ENCODE assay signal across 9 cellular contexts in genomic region chr17:17613708-17614114, GRCh38. TPM values are rescaled to one million over a fixed set of nuclear protein-coding genes. Genes with fewer than 3 reads are reported as not detected.
DNase-seq lines count a peak whose midpoint lies in the region; ATAC-seq, FAIRE-seq and TF ChIP-seq lines count a peak whose summit lies in the region.
"Had no signal": no experiment of that assay in that cellular context is flagged by ENCODE, and none has a peak within 500 bp of the region (broad histone marks: within the 10 kb centered on the region; RNA-seq: fewer than 3 reads in every experiment).

No MANE protein-coding gene starts in this region.

- CTCF ChIA-PET in K562 (lab: Yijun Ruan, JAX; ENCODE audit: low intra/inter-chr PET ratio) = interaction anchor here (1.2 kb wide), 1 partner anchor 257 kb away, joined by 3 read pairs; no protein-coding TSS in a partner anchor

- TF ChIP-seq POLR2A in K562 (conservative IDR thresholded peaks at IDR 0.05) = no peak

- POLR2A ChIA-PET in K562 (lab: Yijun Ruan, JAX) = interaction anchor here (1.3 kb wide), 1 partner anchor 10 kb away, joined by 4 read pairs; no protein-coding TSS in a partner anchor

- no peaks in the 10 kb centered on the region for H4K20me1 ChIP-seq in K562 (replicated peaks; ENCODE audit: control insufficient read depth, insufficient read depth, low read length)

- peak; percentile 58 to 73 (median 67) for TF ChIP-seq CTCF in K562 (IDR thresholded peaks at IDR 0.05 in 2 of 3, conservative IDR thresholded peaks at IDR 0.05 in 1 of 3; ENCODE audit: insufficient read depth in 2 of 3, low read depth in 1 of 3, low read length in 3 of 3)

- no peaks in the 10 kb centered on the region for H3K79me2 ChIP-seq in K562 (ENCODE audit: control insufficient read depth, insufficient read depth, low read length)

- H3K9me1 ChIP-seq in K562 (ENCODE audit: control insufficient read depth, insufficient read depth, low read length) = no peaks in the 10 kb centered on the region

- 4% methylated on average over 3 of the region's 3 CpGs for WGBS in K562 (ENCODE audit: insufficient coverage, low coverage, missing lambda C conversion rate)

- no peak for TF ChIP-seq EP300 in K562 (IDR thresholded peaks at IDR 0.05; ENCODE audit: low read length)

- H3K27ac ChIP-seq in K562 (ENCODE audit: extremely low read depth, low read depth, low read length) = no peak overlapping the region

- no peaks in the 10 kb centered on the region for H3K9me3 ChIP-seq in MG63
- no peaks in the 10 kb centered on the region for H3K9me3 ChIP-seq in K562 (replicated peaks; ENCODE audit: control insufficient read depth, insufficient read depth, low read depth, low read length)

- H3K36me3 ChIP-seq in MG63 (no peaks in the 10 kb centered on the region), K562 (ENCODE audit: control insufficient read depth, insufficient read depth, low read length) (no peaks in the 10 kb centered on the region)

- H3K4me3 ChIP-seq in MG63 = no peak overlapping the region
- no peak overlapping the region for H3K4me3 ChIP-seq in K562

- intact Hi-C loops in Right ventricle myocardium inferior (cut with DNase I) = loop anchor here (1.0 kb wide), 1 partner anchor 258 kb away; no protein-coding TSS in a partner anchor
- intact Hi-C loops in cardiac septum (cut with DNase I) = loop anchor here (2.0 to 5.0 kb wide), 2 partner anchors 116 to 259 kb away; partner anchors contain the start of gene RASD1
- intact Hi-C loops in K562 (cut with micrococcal nuclease) = no loop called here

- no peak for DNase-seq in Right ventricle myocardium inferior (ENCODE audit: missing footprints)
- DNase-seq in cardiac septum (ENCODE audit: low spot score) = no peak
- DNase-seq in MG63 = peak; percentile 27
- peak; percentile 57 for DNase-seq in SKM-1 (lab: John Stamatoyannopoulos, UW; ENCODE audit: unreplicated experiment)
- peak; percentile 46 to 65 (median 46) for DNase-seq in K562 (ENCODE audit: extremely low read depth in 1 of 4, low spot score in 3 of 4)
- DNase-seq in iPS DF 4.7 (ENCODE audit: extremely low read depth, low spot score) = peak; percentile 85
- peak; percentile 24 to 55 (median 32) for DNase-seq in stimulated activated CD4-positive, alpha-beta T cell treated with anti-CD3 and anti-CD28 coated beads, Interleukin-12 subunit alpha, Interleukin-12 subunit beta, amount 100 ng/mL, for 48 hours (ENCODE audit: low read depth in 2 of 3, low spot score in 1 of 3)

- FAIRE-seq in K562 (lab: Jason Lieb, UNC) = peak; percentile 93
- FAIRE-seq: islet of Langerhans had no signal

- no TSS peak for BruUV-seq in K562 (replicated peaks; lab: Mats Ljungman, UMichigan)

- H3K4me1 ChIP-seq in K562 (replicated peaks in 1 of 2; ENCODE audit: control insufficient read depth in 2 of 2, insufficient read depth in 2 of 2, low read length in 2 of 2) = no peaks in the 10 kb centered on the region; a peak in 1 of 5 replicates

- no peak overlapping the region for H3K4me2 ChIP-seq in K562 (ENCODE audit: insufficient read depth, low read length)

- H3K27me3 ChIP-seq in MG63 (no peaks in the 10 kb centered on the region), K562 (ENCODE audit: control insufficient read depth in 2 of 2, insufficient read depth in 2 of 2, low read length in 2 of 2) (peaks cover 0 to 4% of the 10 kb centered on the region in 2 experiments; a peak in 2 of 5 replicates)

- peak; percentile 14 to 62; a peak in 2 of 4 replicates for TF ChIP-seq RAD21 in K562 (CRISPR knock-in tag; conservative IDR thresholded peaks at IDR 0.05 in 1 of 2, IDR thresholded peaks at IDR 0.05 in 1 of 2)

- ATAC-seq in Right ventricle myocardium inferior = peak; percentile 89
- ATAC-seq in K562 = peak; percentile 98
- ATAC-seq in GM21529 (IDR thresholded peaks at IDR 0.05; ENCODE audit: unreplicated experiment) = no peak

- no peak overlapping the region for H3K9ac ChIP-seq in K562 (ENCODE audit: insufficient read depth in 1 of 2, low read depth in 2 of 2, low read length in 2 of 2)

- in situ Hi-C loops in K562 (cut with MboI) = no loop called here

- H2AFZ ChIP-seq in K562 (ENCODE audit: low read depth, low read length) = peak overlapping the region; percentile 56; the same call in 1 of the 2 replicates

TF ChIP-seq in K562, 482 proteins besides CTCF, POLR2A, EP300 and RAD21:
- TF ChIP-seq DNMT1 (IDR thresholded peaks at IDR 0.05) (no peak), CTBP1 (IDR thresholded peaks at IDR 0.05; ENCODE audit: borderline replicate concordance) (0 out of 2 replicates have a peak, but pooled peaks have one; percentile 28), TOE1 (IDR thresholded peaks at IDR 0.05; ENCODE audit: borderline replicate concordance) (no peak), TOE1 (CRISPR knock-in tag; IDR thresholded peaks at IDR 0.05; ENCODE audit: borderline replicate concordance, low read depth) (no peak), SMC3 (conservative IDR thresholded peaks at IDR 0.05; ENCODE audit: insufficient read depth, low read depth, low read length) (0 out of 2 replicates have a peak, but pooled peaks have one; percentile 20), RCOR1 (IDR thresholded peaks at IDR 0.05; ENCODE audit: borderline replicate concordance in 1 of 2, low read depth in 2 of 2, low read length in 2 of 2) (peak in 1 of 2 experiments; percentile 32; a peak in 1 of 4 replicates)

RNA-seq across cellular contexts. Expression of gene PEMT, which starts 22.2 kb away (rescaled TPM):
- 18.2 TPM for total RNA-seq in Right ventricle myocardium inferior
- total RNA-seq in cardiac septum = 16.8 TPM
- total RNA-seq in MG63 (2014; rRNA removed; shearing (Covaris generic); ENCODE audit: low replicate concordance) = 39.9 and 53.5 TPM in 2 replicates
- 6.4 and 26.1 TPM in 2 replicates for total RNA-seq in K562 (2011; cell fraction: chromatin; rRNA removed; ENCODE audit: low replicate concordance)
- 29.7 and 36.2 TPM in 2 replicates for total RNA-seq in K562 (2011; cell fraction: nucleolus; rRNA removed)
- 20.5 and 31.0 TPM in 2 replicates for total RNA-seq in K562 (2011; cell fraction: nucleoplasm; rRNA removed)
- 32.8 and 62.4 TPM in 2 replicates for total RNA-seq in K562 (2014; rRNA removed)
- 3.9 and 5.7 TPM in 2 replicates for total RNA-seq in K562 (2014; rRNA removed; fragmentation: Illumina TruSeq; extraction: Trizol)
- 14.1 and 15.0 TPM in 2 replicates for total RNA-seq in K562 (2015; rRNA removed; fragmentation: Illumina TruSeq; extraction: Trizol)
- 28.8 and 33.9 TPM in 2 replicates for total RNA-seq in K562 (2021)
- polyA plus RNA-seq in K562 (2011; rRNA removed) = 12.7 and 24.3 TPM in 2 replicates
- 32.4 and 70.4 TPM in 2 replicates for polyA plus RNA-seq in K562 (2011; cell fraction: cytosol; rRNA removed)
- 19.1 and 30.2 TPM in 2 replicates for polyA plus RNA-seq in K562 (2011; cell fraction: nucleus; rRNA removed)
- polyA plus RNA-seq in K562 (2012) = 23.7 and 48.0 TPM in 2 replicates
- polyA plus RNA-seq in K562 (2014; fragmentation: Illumina TruSeq; extraction: Trizol) = 13.6 and 24.8 TPM in 2 replicates
- polyA plus RNA-seq in K562 (2014; fragmentation: Nextera tagmentation; extraction: Ambion mirVana) = 1 to 10 TPM; 1.4 to 7.9 TPM
- 26.7 and 36.4 TPM in 2 replicates for polyA plus RNA-seq in K562 (2014; rRNA removed)
- 3.3 and 4.1 TPM in 2 replicates for polyA minus RNA-seq in K562 (2011; rRNA and poly(A)+ RNA removed)
- polyA minus RNA-seq in K562 (2011; cell fraction: cytosol; rRNA and poly(A)+ RNA removed) = 12.4 and 22.6 TPM in 2 replicates
- polyA minus RNA-seq in K562 (2011; cell fraction: nucleus; rRNA and poly(A)+ RNA removed) = 4.6 and 6.3 TPM in 2 replicates

Comparison
In these comparisons a context has a peak if more than half of its experiments do, and no peak if none do; other contexts are left out.
1. DNase-seq: peak in MG63 (single experiment), SKM-1 (single experiment), K562 (4 of 4), iPS DF 4.7 (single experiment) and stimulated activated CD4-positive, alpha-beta T cell treated with anti-CD3 and anti-CD28 coated beads, Interleukin-12 subunit alpha, Interleukin-12 subunit beta, amount 100 ng/mL, for 48 hours (3 of 3); none in Right ventricle myocardium inferior (single experiment) and cardiac septum (single experiment).